In the genomic region with DNA sequence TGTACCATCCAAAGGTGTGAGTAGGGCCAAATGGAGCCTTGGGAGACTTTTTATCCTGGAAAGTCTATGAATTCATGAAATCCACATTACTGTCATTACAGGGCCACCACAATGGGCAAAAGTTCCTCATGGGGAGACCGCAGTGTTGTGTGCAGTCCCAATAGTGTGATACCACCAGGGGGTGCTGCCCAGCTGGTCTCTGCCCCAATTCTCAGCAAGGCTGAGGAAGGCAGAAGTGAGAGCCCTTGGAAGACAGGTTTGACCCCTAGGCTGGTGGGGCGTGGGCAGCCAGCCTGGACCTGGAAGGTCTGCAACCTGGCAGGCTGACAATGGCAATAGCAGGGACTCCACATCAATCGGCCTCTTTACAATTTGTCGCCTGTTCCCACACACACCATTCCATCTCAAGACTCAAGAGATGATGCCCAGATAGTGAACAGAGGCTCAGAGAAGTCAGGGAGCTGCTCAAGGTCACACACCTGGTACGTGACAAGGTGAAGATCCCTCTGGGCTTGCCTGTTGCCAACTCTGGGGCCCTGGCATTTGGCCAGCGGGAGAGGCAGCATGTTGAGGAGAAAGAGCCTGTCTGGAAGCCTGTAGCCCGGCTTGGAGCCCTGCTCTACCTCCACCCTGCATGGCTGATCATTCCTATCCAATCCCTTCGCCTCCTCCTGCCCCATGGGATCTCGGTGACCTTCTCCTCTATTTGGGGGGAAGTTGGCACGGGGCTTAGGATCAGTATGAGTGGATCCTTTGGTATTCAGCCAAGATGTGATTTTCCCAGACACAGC, we compare ENCODE assay signal across 1 cellular context.
TF ChIP-seq lines count a peak whose summit lies in the region.

No MANE protein-coding gene starts in this region.

TF ChIP-seq in GM12878, 131 proteins besides CTCF, POLR2A, EP300 and RAD21:
- TF ChIP-seq, protein P1, sequence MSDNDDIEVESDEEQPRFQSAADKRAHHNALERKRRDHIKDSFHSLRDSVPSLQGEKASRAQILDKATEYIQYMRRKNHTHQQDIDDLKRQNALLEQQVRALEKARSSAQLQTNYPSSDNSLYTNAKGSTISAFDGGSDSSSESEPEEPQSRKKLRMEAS (IDR thresholded peaks at IDR 0.05; ENCODE audit: low read depth, low read length) = no peak
- TF ChIP-seq SMC3 (IDR thresholded peaks at IDR 0.05; ENCODE audit: borderline replicate concordance, low read length) = peak; percentile 49; the same call in 1 of the 2 replicates
- no peak for TF ChIP-seq SUZ12 (IDR thresholded peaks at IDR 0.05; ENCODE audit: unreplicated experiment)
- TF ChIP-seq GATAD2B (conservative IDR thresholded peaks at IDR 0.05; ENCODE audit: low read depth) = no peak
- TF ChIP-seq, protein P2, sequence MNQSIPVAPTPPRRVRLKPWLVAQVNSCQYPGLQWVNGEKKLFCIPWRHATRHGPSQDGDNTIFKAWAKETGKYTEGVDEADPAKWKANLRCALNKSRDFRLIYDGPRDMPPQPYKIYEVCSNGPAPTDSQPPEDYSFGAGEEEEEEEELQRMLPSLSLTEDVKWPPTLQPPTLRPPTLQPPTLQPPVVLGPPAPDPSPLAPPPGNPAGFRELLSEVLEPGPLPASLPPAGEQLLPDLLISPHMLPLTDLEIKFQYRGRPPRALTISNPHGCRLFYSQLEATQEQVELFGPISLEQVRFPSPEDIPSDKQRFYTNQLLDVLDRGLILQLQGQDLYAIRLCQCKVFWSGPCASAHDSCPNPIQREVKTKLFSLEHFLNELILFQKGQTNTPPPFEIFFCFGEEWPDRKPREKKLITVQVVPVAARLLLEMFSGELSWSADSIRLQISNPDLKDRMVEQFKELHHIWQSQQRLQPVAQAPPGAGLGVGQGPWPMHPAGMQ (IDR thresholded peaks at IDR 0.05; ENCODE audit: borderline replicate concordance) = no peak
- TF ChIP-seq SPI1 (IDR thresholded peaks at IDR 0.05; ENCODE audit: borderline replicate concordance, insufficient read depth, low read depth, low read length) = 0 out of 2 replicates have a peak, but pooled peaks have one; percentile 12
- no peak for TF ChIP-seq ZBED1 (IDR thresholded peaks at IDR 0.05; ENCODE audit: borderline replicate concordance)
- TF ChIP-seq, protein P3, sequence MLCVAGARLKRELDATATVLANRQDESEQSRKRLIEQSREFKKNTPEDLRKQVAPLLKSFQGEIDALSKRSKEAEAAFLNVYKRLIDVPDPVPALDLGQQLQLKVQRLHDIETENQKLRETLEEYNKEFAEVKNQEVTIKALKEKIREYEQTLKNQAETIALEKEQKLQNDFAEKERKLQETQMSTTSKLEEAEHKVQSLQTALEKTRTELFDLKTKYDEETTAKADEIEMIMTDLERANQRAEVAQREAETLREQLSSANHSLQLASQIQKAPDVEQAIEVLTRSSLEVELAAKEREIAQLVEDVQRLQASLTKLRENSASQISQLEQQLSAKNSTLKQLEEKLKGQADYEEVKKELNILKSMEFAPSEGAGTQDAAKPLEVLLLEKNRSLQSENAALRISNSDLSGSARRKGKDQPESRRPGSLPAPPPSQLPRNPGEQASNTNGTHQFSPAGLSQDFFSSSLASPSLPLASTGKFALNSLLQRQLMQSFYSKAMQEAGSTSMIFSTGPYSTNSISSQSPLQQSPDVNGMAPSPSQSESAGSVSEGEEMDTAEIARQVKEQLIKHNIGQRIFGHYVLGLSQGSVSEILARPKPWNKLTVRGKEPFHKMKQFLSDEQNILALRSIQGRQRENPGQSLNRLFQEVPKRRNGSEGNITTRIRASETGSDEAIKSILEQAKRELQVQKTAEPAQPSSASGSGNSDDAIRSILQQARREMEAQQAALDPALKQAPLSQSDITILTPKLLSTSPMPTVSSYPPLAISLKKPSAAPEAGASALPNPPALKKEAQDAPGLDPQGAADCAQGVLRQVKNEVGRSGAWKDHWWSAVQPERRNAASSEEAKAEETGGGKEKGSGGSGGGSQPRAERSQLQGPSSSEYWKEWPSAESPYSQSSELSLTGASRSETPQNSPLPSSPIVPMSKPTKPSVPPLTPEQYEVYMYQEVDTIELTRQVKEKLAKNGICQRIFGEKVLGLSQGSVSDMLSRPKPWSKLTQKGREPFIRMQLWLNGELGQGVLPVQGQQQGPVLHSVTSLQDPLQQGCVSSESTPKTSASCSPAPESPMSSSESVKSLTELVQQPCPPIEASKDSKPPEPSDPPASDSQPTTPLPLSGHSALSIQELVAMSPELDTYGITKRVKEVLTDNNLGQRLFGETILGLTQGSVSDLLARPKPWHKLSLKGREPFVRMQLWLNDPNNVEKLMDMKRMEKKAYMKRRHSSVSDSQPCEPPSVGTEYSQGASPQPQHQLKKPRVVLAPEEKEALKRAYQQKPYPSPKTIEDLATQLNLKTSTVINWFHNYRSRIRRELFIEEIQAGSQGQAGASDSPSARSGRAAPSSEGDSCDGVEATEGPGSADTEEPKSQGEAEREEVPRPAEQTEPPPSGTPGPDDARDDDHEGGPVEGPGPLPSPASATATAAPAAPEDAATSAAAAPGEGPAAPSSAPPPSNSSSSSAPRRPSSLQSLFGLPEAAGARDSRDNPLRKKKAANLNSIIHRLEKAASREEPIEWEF (IDR thresholded peaks at IDR 0.05; ENCODE audit: insufficient replicate concordance, low read depth, low read length) = no peak
- TF ChIP-seq NFXL1 (IDR thresholded peaks at IDR 0.05; ENCODE audit: borderline replicate concordance) = no peak
- no peak for TF ChIP-seq RCOR1 (conservative IDR thresholded peaks at IDR 0.05; ENCODE audit: low read depth, low read length)
- TF ChIP-seq NR2F1 (conservative IDR thresholded peaks at IDR 0.05) = 0 out of 2 replicates have a peak, but pooled peaks have one; percentile 8
